9 cellular contexts compared by ENCODE assay signal in genomic region chr3:39149059-39149455, GRCh38. TPM values are rescaled to one million over a fixed set of nuclear protein-coding genes. Genes with fewer than 3 reads are reported as not detected.
DNase-seq lines count a peak whose midpoint lies in the region; ATAC-seq, FAIRE-seq and TF ChIP-seq lines count a peak whose summit lies in the region.
"Had no signal": no experiment of that assay in that cellular context is flagged by ENCODE, and none has a peak within 500 bp of the region (broad histone marks: within the 10 kb centered on the region; RNA-seq: fewer than 3 reads in every experiment).

No MANE protein-coding gene starts in this region.

- H3K27ac Mint-ChIP-seq in WTC11 = peak overlapping the region; percentile 84; the same call in 1 of the 2 replicates

- no peaks in the 10 kb centered on the region for H3K9me3 ChIP-seq in hepatocyte (ENCODE audit: low read depth)
- no peaks in the 10 kb centered on the region for H3K9me3 ChIP-seq in stomach smooth muscle (ENCODE audit: control insufficient read depth in 2 of 2, low read length in 2 of 2)

- peak overlapping the region; percentile 95 for H3K4me2 ChIP-seq in hepatocyte

- no peak overlapping the region for H2AFZ ChIP-seq in hepatocyte

- peaks cover 18% of the 10 kb centered on the region for H3K36me3 Mint-ChIP-seq in WTC11

- H3K4me1 ChIP-seq in hepatocyte (ENCODE audit: insufficient read depth) (peaks cover 63% of the 10 kb centered on the region), stomach smooth muscle (ENCODE audit: control insufficient read depth, insufficient read depth, low read length) (peaks cover 74% of the 10 kb centered on the region)

- peak overlapping the region; percentile 20; the same call in 1 of the 2 replicates for H3K4me3 Mint-ChIP-seq in WTC11

- POLR2A ChIA-PET in WTC11 (lab: Charles Lee) = no interaction called here

- H3K4me3 ChIP-seq in hepatocyte (no peak overlapping the region), stomach smooth muscle (ENCODE audit: low read length in 2 of 2) (peak overlapping the region in 1 of 2 donors; percentile 99)

- peaks cover 77% of the 10 kb centered on the region for H4K20me1 ChIP-seq in hepatocyte (ENCODE audit: insufficient read depth, poor library complexity, severe bottlenecking)

- 47% methylated on average over 4 of the region's 4 CpGs for WGBS in hepatocyte (ENCODE audit: low lambda C conversion rate, missing lambda C conversion rate)

- peaks cover 85% of the 10 kb centered on the region for H3K79me2 ChIP-seq in hepatocyte

- no peaks in the 10 kb centered on the region for H3K27me3 Mint-ChIP-seq in WTC11 (ENCODE audit: low read depth)

- H3K27me3 ChIP-seq in hepatocyte (no peaks in the 10 kb centered on the region), stomach smooth muscle (ENCODE audit: control insufficient read depth in 1 of 2, insufficient read depth in 2 of 2, low read length in 2 of 2) (no peaks in the 10 kb centered on the region)

- no peak for FAIRE-seq in GM12892 (lab: Jason Lieb, UNC)
- FAIRE-seq: A204.1 had no signal

- CTCF ChIA-PET in WTC11 (lab: Charles Lee) = interaction anchor here (1.0 to 2.5 kb wide), 2 partner anchors 12 to 42 kb away, joined by 3 to 12 read pairs; no protein-coding TSS in a partner anchor

- H3K9me3 Mint-ChIP-seq in WTC11 = no peaks in the 10 kb centered on the region

- peak overlapping the region; percentile 100 for H3K27ac ChIP-seq in hepatocyte
- H3K27ac ChIP-seq in stomach smooth muscle (ENCODE audit: low read length) = peak overlapping the region; percentile 96

- DNase-seq in activated CD4-positive, CD25-positive, alpha-beta regulatory T cell treated with anti-CD3 and anti-CD28 coated beads, Interleukin-2, amount 50 U/mL, for 72 hours = peak; percentile 2
- no peak for DNase-seq in WTC11 (ENCODE audit: low spot score)
- no peak for DNase-seq in hepatocyte (ENCODE audit: low spot score)
- DNase-seq in NCI-H345 treated with DMSO at 0.1 percent for 48 hours (lab: John Stamatoyannopoulos, UW; ENCODE audit: unreplicated experiment) = no peak
- DNase-seq in GM12892 (ENCODE audit: insufficient read length) = no peak
- no peak for DNase-seq in sciatic nerve (ENCODE audit: low spot score)

- H3K36me3 ChIP-seq in hepatocyte (replicated peaks; ENCODE audit: insufficient read depth, low read depth) (peaks cover 10% of the 10 kb centered on the region), stomach smooth muscle (ENCODE audit: control insufficient read depth in 2 of 2, insufficient read depth in 2 of 2, low read length in 2 of 2) (peaks cover 18 to 28% of the 10 kb centered on the region in 2 donors)

- intact Hi-C loops in sciatic nerve (cut with DNase I) = no loop called here

- H3K9me2 ChIP-seq in hepatocyte (replicated peaks; ENCODE audit: insufficient read depth) = no peaks in the 10 kb centered on the region

- peaks cover 66% of the 10 kb centered on the region for H3K4me1 Mint-ChIP-seq in WTC11

- no peak for TF ChIP-seq POLR2A in GM12892 (IDR thresholded peaks at IDR 0.05; ENCODE audit: low read depth, low read length)

- no peak for ATAC-seq in activated CD4-positive, CD25-positive, alpha-beta regulatory T cell treated with anti-CD3 and anti-CD28 coated beads, Interleukin-2, amount 50 U/mL, for 24 hours
- ATAC-seq in WTC11 = no peak
- no peak for ATAC-seq in sciatic nerve

- no peak overlapping the region for H3K9ac ChIP-seq in stomach smooth muscle (ENCODE audit: low read length in 2 of 2)

- TF ChIP-seq CTCF in WTC11 (IDR thresholded peaks at IDR 0.05) (no peak), hepatocyte (IDR thresholded peaks at IDR 0.05; ENCODE audit: poor library complexity) (no peak)

TF ChIP-seq in WTC11, 78 proteins besides CTCF, POLR2A, EP300 and RAD21 (continues in another document):
- TF ChIP-seq ZNF232 (CRISPR knock-in tag; IDR thresholded peaks at IDR 0.05) = no peak
- no peak for TF ChIP-seq NR3C1 (CRISPR knock-in tag; conservative IDR thresholded peaks at IDR 0.05; ENCODE audit: low read depth)
- no peak for TF ChIP-seq E2F1 (CRISPR knock-in tag; IDR thresholded peaks at IDR 0.05)
- TF ChIP-seq PREB (CRISPR knock-in tag; IDR thresholded peaks at IDR 0.05; ENCODE audit: borderline replicate concordance) = no peak
- no peak for TF ChIP-seq USF2 (CRISPR knock-in tag; IDR thresholded peaks at IDR 0.05)
- TF ChIP-seq ERG (CRISPR knock-in tag; IDR thresholded peaks at IDR 0.05) = no peak
- TF ChIP-seq SMAD3 (CRISPR knock-in tag; IDR thresholded peaks at IDR 0.05; ENCODE audit: borderline replicate concordance) = no peak
- no peak for TF ChIP-seq ZNF281 (CRISPR knock-in tag; IDR thresholded peaks at IDR 0.05)
- TF ChIP-seq MYBL2 (CRISPR knock-in tag; IDR thresholded peaks at IDR 0.05) = no peak
- no peak for TF ChIP-seq TP53 (CRISPR knock-in tag; IDR thresholded peaks at IDR 0.05)

RNA-seq across cellular contexts. Expression of gene CSRNP1, which starts 4.3 kb away (rescaled TPM):
- total RNA-seq in WTC11 (2021) = 8.0 to 8.7 TPM (median 8.5 TPM) in 3 replicates
- 71.6 and 78.7 TPM in 2 replicates for total RNA-seq in hepatocyte
- 112 and 115 TPM in 2 replicates for polyA plus RNA-seq in hepatocyte
- 14.0 TPM for polyA plus RNA-seq in GM12892 (2012; ENCODE audit: missing spikeins)
- total RNA-seq in sciatic nerve = 51.7 TPM

RNA-seq across cellular contexts. Expression of gene TTC21A, which starts 41.6 kb away (rescaled TPM):
- 3.8 to 4.6 TPM (median 4.4 TPM) in 3 replicates for total RNA-seq in WTC11 (2021)
- 1.2 and 3.7 TPM in 2 replicates for total RNA-seq in hepatocyte
- 6.5 and 7.6 TPM in 2 replicates for polyA plus RNA-seq in hepatocyte
- 3.8 TPM for polyA plus RNA-seq in GM12892 (2012; ENCODE audit: missing spikeins)
- total RNA-seq in sciatic nerve = 13.4 TPM

RNA-seq across cellular contexts. Expression of gene GORASP1, which starts 41.6 kb away (rescaled TPM):
- total RNA-seq in WTC11 (2021) (44.6 to 50.7 TPM (median 47.4 TPM) in 3 replicates), hepatocyte (38.0 and 48.6 TPM in 2 replicates), sciatic nerve (55.8 TPM)
- polyA plus RNA-seq in hepatocyte = 42.0 and 49.0 TPM in 2 replicates
- 24.0 TPM for polyA plus RNA-seq in GM12892 (2012; ENCODE audit: missing spikeins)

RNA-seq across cellular contexts. Expression of gene XIRP1, which starts 43.3 kb away (rescaled TPM):
- total RNA-seq in WTC11 (2021) = not detected in 3 replicates
- 0.10 TPM in 1 of 2 replicates, not detected in the other for total RNA-seq in hepatocyte
- polyA plus RNA-seq in hepatocyte = 1.4 TPM in 1 of 2 replicates, not detected in the other
- polyA plus RNA-seq in GM12892 (2012; ENCODE audit: missing spikeins) = 0.89 TPM
- total RNA-seq in sciatic nerve = 0.04 TPM
